ENCODE assay signal across 9 cellular contexts in genomic region chrX:51860679-51861078, GRCh38. TPM values are rescaled to one million over a fixed set of nuclear protein-coding genes. Genes with fewer than 3 reads are reported as not detected.
DNase-seq lines count a peak whose midpoint lies in the region; ATAC-seq and TF ChIP-seq lines count a peak whose summit lies in the region.
"Had no signal": no experiment of that assay in that cellular context is flagged by ENCODE, and none has a peak within 500 bp of the region (broad histone marks: within the 10 kb centered on the region; RNA-seq: fewer than 3 reads in every experiment).

No MANE protein-coding gene starts in this region.

- H3K4me3 ChIP-seq in GM12875 (ENCODE audit: low read depth, low read length) (no peak overlapping the region), OCI-LY7 (ENCODE audit: low read depth, low read length, poor library complexity, severe bottlenecking) (no peak overlapping the region), fibroblast of mammary gland (ENCODE audit: control insufficient read depth, low read depth, low read length) (no peak overlapping the region)
- no peak overlapping the region for H3K4me3 ChIP-seq in CD4-positive, alpha-beta memory T cell (ENCODE audit: low read length in 2 of 2)

- H3K9me2 ChIP-seq in OCI-LY7 (ENCODE audit: insufficient read depth, low read length): no peaks in the 10 kb centered on the region

- no peak overlapping the region for H3K4me3 Mint-ChIP-seq in CD4-positive, alpha-beta memory T cell
- H3K4me3 Mint-ChIP-seq: activated naive CD4-positive, alpha-beta T cell treated with anti-CD3 and anti-CD28 coated beads, Interleukin-2, amount 50 U/mL, for 24 hours had no signal

- no peak overlapping the region for H3K27ac Mint-ChIP-seq in CD4-positive, alpha-beta memory T cell
- H3K27ac Mint-ChIP-seq: activated naive CD4-positive, alpha-beta T cell treated with anti-CD3 and anti-CD28 coated beads, Interleukin-2, amount 50 U/mL, for 24 hours had no signal

- H3K27ac ChIP-seq in OCI-LY7 (ENCODE audit: low read depth, low read length, poor library complexity, severe bottlenecking): no peak overlapping the region
- H3K27ac ChIP-seq in CD4-positive, alpha-beta memory T cell (ENCODE audit: low read depth, low read length): no peak overlapping the region

- H2AFZ ChIP-seq in OCI-LY7 (ENCODE audit: low read length): no peak overlapping the region

- no TSS peak for BruUV-seq in OCI-LY7 (replicated peaks; lab: Mats Ljungman, UMichigan)

- peaks cover 3 to 12% (median 5%) of the 10 kb centered on the region in 4 donors for H3K4me1 Mint-ChIP-seq in CD4-positive, alpha-beta memory T cell

- H3K36me3 Mint-ChIP-seq in CD4-positive, alpha-beta memory T cell: peaks cover 34 to 51% of the 10 kb centered on the region in 2 donors

- no peaks in the 10 kb centered on the region for H4K20me1 ChIP-seq in OCI-LY7 (ENCODE audit: insufficient read depth, low read length)

- H3K9me3 ChIP-seq in OCI-LY7 (ENCODE audit: low read length): peaks cover 7% of the 10 kb centered on the region
- H3K9me3 ChIP-seq in CD4-positive, alpha-beta memory T cell (ENCODE audit: control insufficient read depth in 1 of 2, low read length in 2 of 2): peaks cover 0 to 4% of the 10 kb centered on the region in 2 donors

- ATAC-seq in sciatic nerve (peak; percentile 57), GM21381 (IDR thresholded peaks at IDR 0.05; ENCODE audit: unreplicated experiment) (no peak), omental fat pad (ENCODE audit: low FRiP score) (no peak)

- intact Hi-C loops in OCI-LY7 (cut with micrococcal nuclease; ENCODE audit: unreplicated experiment): loop anchor here (1.0 to 5.0 kb wide), 2 partner anchors 219 to 402 kb away; no protein-coding TSS in a partner anchor
- intact Hi-C loops in sciatic nerve (cut with DNase I): no loop called here
- intact Hi-C loops in CD4-positive, alpha-beta memory T cell (cut with micrococcal nuclease): no loop called here

- TF ChIP-seq CTCF in GM12875 (IDR thresholded peaks at IDR 0.05; ENCODE audit: borderline replicate concordance, insufficient read depth, low read depth, low read length) (peak; percentile 49), OCI-LY7 (conservative IDR thresholded peaks at IDR 0.05; ENCODE audit: low read length) (peak; percentile 71), fibroblast of mammary gland (conservative IDR thresholded peaks at IDR 0.05; ENCODE audit: control insufficient read depth, insufficient read depth, low read depth, low read length) (peak; percentile 54), omental fat pad (IDR thresholded peaks at IDR 0.05) (no peak)

- H3K9me3 Mint-ChIP-seq in CD4-positive, alpha-beta memory T cell: peaks cover 0 to 46% (median 33%) of the 10 kb centered on the region in 8 donors
- H3K9me3 Mint-ChIP-seq: activated naive CD4-positive, alpha-beta T cell treated with anti-CD3 and anti-CD28 coated beads, Interleukin-2, amount 50 U/mL, for 24 hours had no signal

- no peaks in the 10 kb centered on the region for H3K4me1 ChIP-seq in OCI-LY7 (ENCODE audit: insufficient read depth, low read length, poor library complexity, severe bottlenecking)
- no peaks in the 10 kb centered on the region for H3K4me1 ChIP-seq in CD4-positive, alpha-beta memory T cell (ENCODE audit: insufficient read depth, low read length)

- no peak overlapping the region for H3K4me2 ChIP-seq in OCI-LY7 (ENCODE audit: low read length)

- DNase-seq in 8988T (peak; percentile 13), OCI-LY7 (ENCODE audit: low spot score) (peak; percentile 33), fibroblast of mammary gland (ENCODE audit: low read depth) (peak; percentile 60), sciatic nerve (ENCODE audit: low spot score) (no peak), omental fat pad (ENCODE audit: low spot score) (no peak)
- DNase-seq in CD4-positive, alpha-beta memory T cell: no peak

- CTCF ChIA-PET in OCI-LY7 (lab: Charles Lee; ENCODE audit: unreplicated experiment): interaction anchor here (0.6 kb wide), 1 partner anchor 35 kb away, joined by 3 read pairs; no protein-coding TSS in a partner anchor
- CTCF ChIA-PET in CD4-positive, alpha-beta memory T cell (lab: Charles Lee; ENCODE audit: partially characterized antibody): interaction anchor here (0.9 to 1.2 kb wide), 2 partner anchors 12 to 219 kb away, joined by 3 to 4 read pairs; no protein-coding TSS in a partner anchor

- H3K79me2 ChIP-seq in OCI-LY7 (ENCODE audit: insufficient read depth, low read depth, low read length): no peaks in the 10 kb centered on the region; the same call in 1 of the 2 replicates

- H3K27me3 ChIP-seq in CD4-positive, alpha-beta memory T cell (ENCODE audit: insufficient read depth, low read length): no peaks in the 10 kb centered on the region

- POLR2A ChIA-PET in OCI-LY7 (lab: Charles Lee): interaction anchor here (0.6 kb wide), 1 partner anchor 206 kb away, joined by 4 read pairs; no protein-coding TSS in a partner anchor
- POLR2A ChIA-PET in CD4-positive, alpha-beta memory T cell (lab: Charles Lee; ENCODE audit: partially characterized antibody): no interaction called here

- H3K27me3 Mint-ChIP-seq in CD4-positive, alpha-beta memory T cell: no peaks in the 10 kb centered on the region
- H3K27me3 Mint-ChIP-seq: activated naive CD4-positive, alpha-beta T cell treated with anti-CD3 and anti-CD28 coated beads, Interleukin-2, amount 50 U/mL, for 24 hours had no signal

- H3K36me3 ChIP-seq in OCI-LY7 (ENCODE audit: insufficient read depth, low read length): peaks cover 30% of the 10 kb centered on the region
- H3K36me3 ChIP-seq in CD4-positive, alpha-beta memory T cell (ENCODE audit: insufficient read depth, low read length): no peaks in the 10 kb centered on the region

RNA-seq across cellular contexts. Expression of gene MAGED1, which starts 32.7 kb away (rescaled TPM):
- 36.8 and 38.0 TPM in 2 replicates for total RNA-seq in OCI-LY7 (2014; rRNA removed; shearing (Covaris generic))
- total RNA-seq in OCI-LY7 (2022) (58.7 and 60.0 TPM in 2 replicates), sciatic nerve (75.8 TPM), omental fat pad (10 to 100 TPM; 27.1 to 57.7 (median 33.1) TPM)
- 10 to 100 TPM; 27.4 to 34.6 TPM for total RNA-seq in CD4-positive, alpha-beta memory T cell
- 10 to 100 TPM; 31.7 to 41.1 TPM for polyA plus RNA-seq in CD4-positive, alpha-beta memory T cell

Comparison
In these comparisons a context has a peak if more than half of its experiments do, and no peak if none do; other contexts are left out.
1. DNase-seq: peak in 8988T (single experiment), OCI-LY7 (single experiment) and fibroblast of mammary gland (single experiment); none in sciatic nerve (single experiment), CD4-positive, alpha-beta memory T cell (0 of 5) and omental fat pad (single experiment).
2. CTCF ChIP-seq: peak in GM12875 (single experiment), OCI-LY7 (single experiment) and fibroblast of mammary gland (single experiment); none in omental fat pad (0 of 3).